In genomic region chr3:150469031-150469930, GRCh38 we compare ENCODE assay signal across 8 cellular contexts.
DNase-seq lines count a peak whose midpoint lies in the region; ATAC-seq, FAIRE-seq and TF ChIP-seq lines count a peak whose summit lies in the region.

No MANE protein-coding gene starts in this region.

- H3K4me3 ChIP-seq in NT2/D1 (ENCODE audit: insufficient read length, low read depth), result no peak overlapping the region
- H3K4me3 ChIP-seq in fibroblast of lung (replicated peaks in 1 of 4; ENCODE audit: control extremely low read depth in 1 of 4, insufficient read depth in 1 of 4, low read depth in 3 of 4, low read length in 4 of 4), result no peak overlapping the region
- no peak overlapping the region for H3K4me3 ChIP-seq in pancreas

- peak overlapping the region; percentile 42 for H3K4me2 ChIP-seq in fibroblast of lung (ENCODE audit: extremely low read depth, insufficient read depth, low read length)

- intact Hi-C loops in pancreas (cut with DNase I), result no loop called here

- TF ChIP-seq CTCF in fibroblast of lung (conservative IDR thresholded peaks at IDR 0.05 in 1 of 2, IDR thresholded peaks at IDR 0.05 in 1 of 2; ENCODE audit: low read depth in 1 of 2, low read length in 2 of 2) (no peak), pancreas (IDR thresholded peaks at IDR 0.05) (no peak)

- H3K4me1 ChIP-seq in NT2/D1 (ENCODE audit: insufficient read depth, insufficient read length) (no peaks in the 10 kb centered on the region), fibroblast of lung (ENCODE audit: control insufficient read depth, extremely low read depth, insufficient read depth, low read length) (peaks cover 13% of the 10 kb centered on the region), pancreas (peaks cover 0 to 12% (median 7%) of the 10 kb centered on the region in 3 donors)

- WGBS in pancreas, 2 donors, result 80 to 84% methylated on average over 15 of the region's 15 CpGs

- H2AFZ ChIP-seq in fibroblast of lung (ENCODE audit: low read length), result no peak overlapping the region

- ATAC-seq in pancreas (peak; percentile 83 to 93 (median 88)), HG03025 (IDR thresholded peaks at IDR 0.05; ENCODE audit: low FRiP score, unreplicated experiment) (no peak), GM19463 (IDR thresholded peaks at IDR 0.05; ENCODE audit: unreplicated experiment) (no peak)

- no peaks in the 10 kb centered on the region for H3K36me3 ChIP-seq in NT2/D1 (ENCODE audit: insufficient read depth, insufficient read length, low read length)
- H3K36me3 ChIP-seq in fibroblast of lung (ENCODE audit: control insufficient read depth, insufficient read depth, low read length), result no peaks in the 10 kb centered on the region
- no peaks in the 10 kb centered on the region for H3K36me3 ChIP-seq in pancreas

- DNase-seq in Ammon's horn (ENCODE audit: low spot score), result peak; percentile 3
- DNase-seq in NT2/D1 (ENCODE audit: low read depth, low spot score), result peak; percentile 18
- DNase-seq in fibroblast of lung (ENCODE audit: low read depth in 2 of 2), result peak; percentile 77 to 99
- peak in 4 of 6 donors; percentile 28 to 55 (median 34) for DNase-seq in pancreas
- DNase-seq in stimulated activated naive CD4-positive, alpha-beta T cell treated with Interleukin-2 at 50 U/mL for 16 hours (lab: John Stamatoyannopoulos, UW), result no peak
- no peak for DNase-seq in germinal center (ENCODE audit: low spot score)

- no peaks in the 10 kb centered on the region for H3K79me2 ChIP-seq in fibroblast of lung (ENCODE audit: control insufficient read depth, insufficient read depth, low read length)

- H3K27me3 ChIP-seq in NT2/D1 (ENCODE audit: insufficient read depth, insufficient read length), result no peaks in the 10 kb centered on the region
- no peaks in the 10 kb centered on the region for H3K27me3 ChIP-seq in fibroblast of lung (ENCODE audit: control insufficient read depth, insufficient read depth, low read length)
- no peaks in the 10 kb centered on the region for H3K27me3 ChIP-seq in pancreas

- FAIRE-seq in pancreas (lab: Jason Lieb, UNC), result no peak

- no peaks in the 10 kb centered on the region for H4K20me1 ChIP-seq in fibroblast of lung (ENCODE audit: control insufficient read depth, extremely low read depth, insufficient read depth, low read length)

- H3K9ac ChIP-seq in NT2/D1 (ENCODE audit: insufficient read length, low read depth) (no peak overlapping the region), fibroblast of lung (ENCODE audit: insufficient read depth, low read length) (peak overlapping the region; percentile 5)

- H3K9me3 ChIP-seq in NT2/D1 (ENCODE audit: insufficient read depth, low read length), result no peaks in the 10 kb centered on the region
- H3K9me3 ChIP-seq in fibroblast of lung (ENCODE audit: control insufficient read depth, insufficient read depth, low read depth, low read length), result no peaks in the 10 kb centered on the region
- no peaks in the 10 kb centered on the region for H3K9me3 ChIP-seq in pancreas

- peak overlapping the region; percentile 58 for H3K27ac ChIP-seq in fibroblast of lung (ENCODE audit: insufficient read depth, low read length)
- H3K27ac ChIP-seq in pancreas, result peak overlapping the region in 2 of 4 donors; percentile 31 to 47

Comparison
In these comparisons a context has a peak if more than half of its experiments do, and no peak if none do; other contexts are left out.
1. DNase-seq: peak in Ammon's horn (single experiment), NT2/D1 (single experiment), fibroblast of lung (2 of 2) and pancreas (4 of 6); none in stimulated activated naive CD4-positive, alpha-beta T cell treated with Interleukin-2 at 50 U/mL for 16 hours (single experiment) and germinal center (single experiment).
2. ATAC-seq: peak in pancreas (4 of 4); none in HG03025 (single experiment) and GM19463 (single experiment).